In genomic region chrX:113545040-113545439, GRCh38 we compare ENCODE assay signal across 29 cellular contexts.
"Had no signal": no experiment of that assay in that cellular context is flagged by ENCODE, and none has a peak within 500 bp of the region (broad histone marks: within the 10 kb centered on the region; RNA-seq: fewer than 3 reads in every experiment).

No MANE protein-coding gene starts in this region.

- H3K9me3 Mint-ChIP-seq: activated CD4-positive, alpha-beta memory T cell treated with anti-CD3 and anti-CD28 coated beads, Interleukin-2, amount 10 ng/mL, durations not matched to agents 7 days and 5 days; activated CD4-positive, alpha-beta T cell treated with anti-CD3 and anti-CD28 coated beads, Interleukin-2, amount 10 ng/mL, durations not matched to agents 24 days and 14 days; activated T-cell treated with anti-CD3 and anti-CD28 coated beads, Interleukin-2, amount 50 U/mL, for 72 hours had no signal

- H3K27me3 ChIP-seq: body of pancreas, esophagus squamous epithelium, foreskin keratinocyte, gastroesophageal sphincter, hepatocyte had no signal

- H3K27ac ChIP-seq: body of pancreas, epithelial cell of prostate, esophagus squamous epithelium, foreskin keratinocyte, gastroesophageal sphincter, heart right ventricle, hepatocyte had no signal

- H3K27ac Mint-ChIP-seq: activated CD4-positive, alpha-beta memory T cell treated with anti-CD3 and anti-CD28 coated beads, Interleukin-2, amount 10 ng/mL, durations not matched to agents 7 days and 5 days; activated CD4-positive, alpha-beta T cell treated with anti-CD3 and anti-CD28 coated beads for 36 hours; activated CD4-positive, alpha-beta T cell treated with anti-CD3 and anti-CD28 coated beads, Interleukin-2, amount 10 ng/mL, durations not matched to agents 24 days and 14 days; activated naive CD8-positive, alpha-beta T cell; activated T-cell treated with anti-CD3 and anti-CD28 coated beads, Interleukin-2, amount 50 U/mL, for 24 hours; activated T-cell treated with anti-CD3 and anti-CD28 coated beads, Interleukin-2, amount 50 U/mL, for 72 hours; effector memory CD8-positive, alpha-beta T cell had no signal

- DNase-seq: activated CD4-positive, alpha-beta memory T cell treated with anti-CD3 and anti-CD28 coated beads, Interleukin-2, amount 10 ng/mL, durations not matched to agents 7 days and 5 days; activated CD4-positive, alpha-beta T cell treated with anti-CD3 and anti-CD28 coated beads for 36 hours; activated CD4-positive, alpha-beta T cell treated with anti-CD3 and anti-CD28 coated beads, Interleukin-2, amount 10 ng/mL, durations not matched to agents 24 days and 14 days; activated CD4-positive, alpha-beta T cell treated with anti-CD3 and anti-CD28 coated beads, Interleukin-2, amount 50 U/mL, for 4 hours; activated CD4-positive, CD25-positive, alpha-beta regulatory T cell; activated CD4-positive, CD25-positive, alpha-beta regulatory T cell treated with anti-CD3 and anti-CD28 coated beads, Interleukin-2, amount 50 U/mL, for 72 hours; activated CD8-positive, alpha-beta memory T cell treated with anti-CD3 and anti-CD28 coated beads, Interleukin-2, amount 50 U/mL, for 48 hours; activated gamma-delta T cell treated with Interleukin-2 at 50 U/mL for 16 hours; activated naive CD4-positive, alpha-beta T cell treated with anti-CD3 and anti-CD28 coated beads, Interleukin-2, amount 50 U/mL, for 16 hours; activated naive CD4-positive, alpha-beta T cell treated with Interleukin-2 at 50 U/mL for 16 hours; activated T-cell treated with anti-CD3 and anti-CD28 coated beads for 4 hours; activated T-cell treated with anti-CD3 and anti-CD28 coated beads, Interleukin-2, amount 50 U/mL, for 24 hours; activated T-cell treated with anti-CD3 and anti-CD28 coated beads, Interleukin-2, amount 50 U/mL, for 72 hours; amniotic stem cell; aorta; body of pancreas; caudate nucleus; cortex of kidney; dermis blood vessel endothelial cell; effector CD4-positive, alpha-beta T cell; effector memory CD8-positive, alpha-beta T cell; esophagus squamous epithelium; foreskin keratinocyte; heart right ventricle; T-helper 2 cell had no signal

- H3K27me3 Mint-ChIP-seq: activated CD4-positive, alpha-beta memory T cell treated with anti-CD3 and anti-CD28 coated beads, Interleukin-2, amount 10 ng/mL, durations not matched to agents 7 days and 5 days; activated CD4-positive, alpha-beta T cell treated with anti-CD3 and anti-CD28 coated beads for 36 hours; activated CD4-positive, alpha-beta T cell treated with anti-CD3 and anti-CD28 coated beads, Interleukin-2, amount 10 ng/mL, durations not matched to agents 24 days and 14 days; activated naive CD8-positive, alpha-beta T cell; activated T-cell treated with anti-CD3 and anti-CD28 coated beads, Interleukin-2, amount 50 U/mL, for 24 hours; effector memory CD8-positive, alpha-beta T cell had no signal

- H3K36me3 Mint-ChIP-seq: activated naive CD8-positive, alpha-beta T cell had no signal

- H3K4me3 Mint-ChIP-seq: activated CD4-positive, alpha-beta memory T cell treated with anti-CD3 and anti-CD28 coated beads, Interleukin-2, amount 10 ng/mL, durations not matched to agents 7 days and 5 days; activated CD4-positive, alpha-beta T cell treated with anti-CD3 and anti-CD28 coated beads for 36 hours; activated CD4-positive, alpha-beta T cell treated with anti-CD3 and anti-CD28 coated beads, Interleukin-2, amount 10 ng/mL, durations not matched to agents 24 days and 14 days; activated naive CD8-positive, alpha-beta T cell; activated T-cell treated with anti-CD3 and anti-CD28 coated beads, Interleukin-2, amount 50 U/mL, for 24 hours; activated T-cell treated with anti-CD3 and anti-CD28 coated beads, Interleukin-2, amount 50 U/mL, for 72 hours; effector memory CD8-positive, alpha-beta T cell had no signal

- H3K36me3 ChIP-seq: esophagus squamous epithelium, gastroesophageal sphincter, heart right ventricle had no signal

- H3K9me3 ChIP-seq: body of pancreas, esophagus squamous epithelium, gastroesophageal sphincter had no signal

- H3K4me1 Mint-ChIP-seq: activated CD4-positive, alpha-beta memory T cell treated with anti-CD3 and anti-CD28 coated beads, Interleukin-2, amount 10 ng/mL, durations not matched to agents 7 days and 5 days; activated CD4-positive, alpha-beta T cell treated with anti-CD3 and anti-CD28 coated beads for 36 hours; activated CD4-positive, alpha-beta T cell treated with anti-CD3 and anti-CD28 coated beads, Interleukin-2, amount 10 ng/mL, durations not matched to agents 24 days and 14 days had no signal

- H3K4me3 ChIP-seq: body of pancreas, esophagus squamous epithelium, gastroesophageal sphincter, heart right ventricle, hepatocyte had no signal

- H3K4me1 ChIP-seq: body of pancreas, esophagus squamous epithelium, foreskin keratinocyte, gastroesophageal sphincter, heart right ventricle had no signal

- ATAC-seq: activated CD4-positive, alpha-beta T cell treated with anti-CD3 and anti-CD28 coated beads for 36 hours; activated T-cell treated with anti-CD3 and anti-CD28 coated beads, Interleukin-2, amount 50 U/mL, for 72 hours; body of pancreas; effector memory CD8-positive, alpha-beta T cell; foreskin keratinocyte; gastroesophageal sphincter; heart right ventricle had no signal
